In genomic region chr9:133951265-133951664, GRCh38 we compare ENCODE assay signal across 17 cellular contexts. TPM values are rescaled to one million over a fixed set of nuclear protein-coding genes. Genes with fewer than 3 reads are reported as not detected.
A peak's percentile ranks its signal among the peaks of the same experiment; 100 is the strongest.
DNase-seq lines count a peak whose midpoint lies in the region; ATAC-seq and TF ChIP-seq lines count a peak whose summit lies in the region.
"Had no signal": no experiment of that assay in that cellular context is flagged by ENCODE, and none has a peak within 500 bp of the region (broad histone marks: within the 10 kb centered on the region; RNA-seq: fewer than 3 reads in every experiment).

No MANE protein-coding gene starts in this region.

- 0 out of 4 replicates have a peak overlapping the region, but pooled peaks of 1 of the 2 experiments have one; percentile 9 for H4K8ac ChIP-seq in IMR-90 (ENCODE audit: low read depth in 2 of 2, low read length in 2 of 2)
- H4K8ac ChIP-seq in mesenchymal stem cell (ENCODE audit: low read length) = peak overlapping the region; percentile 24

- no peaks in the 10 kb centered on the region for H3K9me2 ChIP-seq in Karpas-422 (replicated peaks; ENCODE audit: insufficient read depth, low read length)

- H2BK5ac ChIP-seq in IMR-90 (ENCODE audit: low read depth, low read length, poor library complexity, severe bottlenecking) (no peak overlapping the region), mesenchymal stem cell (ENCODE audit: low read depth, low read length, poor library complexity, severe bottlenecking) (no peak overlapping the region)

- H3K14ac ChIP-seq in IMR-90 (replicated peaks; ENCODE audit: low read depth, low read length) (no peak overlapping the region), mesenchymal stem cell (ENCODE audit: low read length in 2 of 2) (no peak overlapping the region)

- POLR2A ChIA-PET in IMR-90 (lab: Charles Lee; ENCODE audit: unreplicated experiment) = no interaction called here

- H3K4me1 Mint-ChIP-seq in natural killer cell treated with Interleukin-12 subunit alpha and Interleukin-12 subunit beta and Interleukin-15 and Interleukin-18, amount 100 ng/mL, for 72 hours (ENCODE audit: low read depth in 2 of 2) = peaks cover 15 to 16% of the 10 kb centered on the region in 2 donors

- no peaks in the 10 kb centered on the region for H3K9me3 ChIP-seq in IMR-90 (ENCODE audit: control insufficient read depth, insufficient read depth, low read length)
- H3K9me3 ChIP-seq in mesenchymal stem cell (ENCODE audit: control insufficient read depth, low read length) = no peaks in the 10 kb centered on the region
- no peaks in the 10 kb centered on the region for H3K9me3 ChIP-seq in spleen
- H3K9me3 ChIP-seq in Karpas-422 (ENCODE audit: low read length) = no peaks in the 10 kb centered on the region
- H3K9me3 ChIP-seq: thyroid gland had no signal

- intact Hi-C loops in IMR-90 (cut with micrococcal nuclease) = no loop called here
- intact Hi-C loops in dorsolateral prefrontal cortex (cut with DNase I) = no loop called here
- intact Hi-C loops in spleen (cut with DNase I; ENCODE audit: low total_unique reads) = no loop called here

- H3K36me3 Mint-ChIP-seq in natural killer cell treated with Interleukin-12 subunit alpha and Interleukin-12 subunit beta and Interleukin-15 and Interleukin-18, amount 100 ng/mL, for 72 hours = no peaks in the 10 kb centered on the region
- H3K36me3 Mint-ChIP-seq: naive thymus-derived CD8-positive, alpha-beta T cell; WTC11 had no signal

- ATAC-seq in IMR-90 (ENCODE audit: low read depth) = no peak
- ATAC-seq in natural killer cell treated with Interleukin-12 subunit alpha and Interleukin-12 subunit beta and Interleukin-15 and Interleukin-18, amount 100 ng/mL, for 72 hours = no peak
- ATAC-seq: activated CD8-positive, alpha-beta T cell treated with anti-CD3 and anti-CD28 coated beads, Interleukin-2, amount 10 ng/mL, durations not matched to agents 7 days and 5 days; effector memory CD8-positive, alpha-beta T cell; naive thymus-derived CD8-positive, alpha-beta T cell; PC-3; WTC11 had no signal

- H2BK20ac ChIP-seq in IMR-90 (ENCODE audit: low read depth, low read length) = no peak overlapping the region

- H4K91ac ChIP-seq in IMR-90 (ENCODE audit: insufficient read depth, low read depth, low read length) (no peak overlapping the region), mesenchymal stem cell (ENCODE audit: low read length) (no peak overlapping the region)

- dilution Hi-C loops in IMR-90 (cut with HindIII; ENCODE audit: low sequenced_read_pairs, unreplicated experiment) = no loop called here

- H3K27ac Mint-ChIP-seq in natural killer cell treated with Interleukin-12 subunit alpha and Interleukin-12 subunit beta and Interleukin-15 and Interleukin-18, amount 100 ng/mL, for 72 hours = no peak overlapping the region
- H3K27ac Mint-ChIP-seq: activated CD8-positive, alpha-beta T cell treated with anti-CD3 and anti-CD28 coated beads, Interleukin-2, amount 10 ng/mL, durations not matched to agents 7 days and 5 days; activated T-cell treated with anti-CD3 and anti-CD28 coated beads, Interleukin-2, amount 50 U/mL, for 24 hours; effector memory CD8-positive, alpha-beta T cell; naive thymus-derived CD8-positive, alpha-beta T cell had no signal

- no peak overlapping the region for H3K9ac ChIP-seq in IMR-90 (ENCODE audit: low read depth, low read length)
- H3K9ac ChIP-seq in mesenchymal stem cell (ENCODE audit: low read length) = no peak overlapping the region
- H3K9ac ChIP-seq in Karpas-422 (ENCODE audit: low read length) = no peak overlapping the region

- H4K5ac ChIP-seq in IMR-90 (ENCODE audit: low read depth, low read length) = no peak overlapping the region

- H2AK5ac ChIP-seq in IMR-90 (ENCODE audit: low read depth, low read length) (no peak overlapping the region), mesenchymal stem cell (ENCODE audit: low read length, severe bottlenecking) (no peak overlapping the region)

- H3K18ac ChIP-seq in IMR-90 (ENCODE audit: low read depth, low read length) (no peak overlapping the region), mesenchymal stem cell (ENCODE audit: low read depth in 1 of 2, low read length in 2 of 2) (no peak overlapping the region)

- DNase-seq in IMR-90 = no peak
- no peak for DNase-seq in dorsolateral prefrontal cortex
- no peak for DNase-seq in mesenchymal stem cell
- peak; percentile 66 for DNase-seq in spleen
- DNase-seq in Karpas-422 = no peak
- no peak for DNase-seq in foreskin melanocyte
- DNase-seq in stimulated activated CD4-positive, alpha-beta T cell treated with anti-CD3 and anti-CD28 coated beads, Interleukin-2, amount 100 ng/mL, for 48 hours = no peak
- DNase-seq in natural killer cell treated with Interleukin-12 subunit alpha and Interleukin-12 subunit beta and Interleukin-15 and Interleukin-18, amount 100 ng/mL, for 72 hours (ENCODE audit: low spot score) = no peak
- DNase-seq: activated CD8-positive, alpha-beta T cell treated with anti-CD3 and anti-CD28 coated beads, Interleukin-2, amount 10 ng/mL, durations not matched to agents 7 days and 5 days; activated naive CD4-positive, alpha-beta T cell treated with Interleukin-2 at 50 U/mL for 16 hours; activated T-cell treated with anti-CD3 and anti-CD28 coated beads, Interleukin-2, amount 50 U/mL, for 24 hours; effector memory CD8-positive, alpha-beta T cell; naive thymus-derived CD8-positive, alpha-beta T cell; NCI-H1436; PC-3; thyroid gland had no signal

- TF ChIP-seq POLR2A in IMR-90 (IDR thresholded peaks at IDR 0.05; ENCODE audit: low read depth, low read length) (no peak), spleen (IDR thresholded peaks at IDR 0.05) (no peak)

- peaks cover 16% of the 10 kb centered on the region for H3K4me1 ChIP-seq in IMR-90 (ENCODE audit: control insufficient read depth, insufficient read depth, low read length)
- H3K4me1 ChIP-seq in mesenchymal stem cell (ENCODE audit: control insufficient read depth, insufficient read depth, low read depth, low read length) = peaks cover 61% of the 10 kb centered on the region
- peaks cover 21 to 82% (median 55%) of the 10 kb centered on the region in 6 donors for H3K4me1 ChIP-seq in spleen
- H3K4me1 ChIP-seq in Karpas-422 (ENCODE audit: low read length) = peaks cover 30% of the 10 kb centered on the region

- no peak overlapping the region for H3K4me3 Mint-ChIP-seq in natural killer cell treated with Interleukin-12 subunit alpha and Interleukin-12 subunit beta and Interleukin-15 and Interleukin-18, amount 100 ng/mL, for 72 hours
- H3K4me3 Mint-ChIP-seq: activated CD8-positive, alpha-beta T cell treated with anti-CD3 and anti-CD28 coated beads, Interleukin-2, amount 10 ng/mL, durations not matched to agents 7 days and 5 days; activated T-cell treated with anti-CD3 and anti-CD28 coated beads, Interleukin-2, amount 50 U/mL, for 24 hours; effector memory CD8-positive, alpha-beta T cell; naive thymus-derived CD8-positive, alpha-beta T cell; WTC11 had no signal

- TF ChIP-seq RAD21 in IMR-90 (IDR thresholded peaks at IDR 0.05; ENCODE audit: low read length) = no peak

- H2BK15ac ChIP-seq in IMR-90 (ENCODE audit: low read depth, low read length) (no peak overlapping the region), mesenchymal stem cell (ENCODE audit: low read depth, poor library complexity, severe bottlenecking) (no peak overlapping the region)

- H3K4me2 ChIP-seq in IMR-90 (ENCODE audit: low read depth, low read length) = peak overlapping the region; percentile 36; the same call in 1 of the 2 replicates
- H3K4me2 ChIP-seq in mesenchymal stem cell (ENCODE audit: low read length, poor library complexity, severe bottlenecking) = no peak overlapping the region
- H3K4me2 ChIP-seq in Karpas-422 (ENCODE audit: low read depth, low read length, poor library complexity, severe bottlenecking) = no peak overlapping the region

- no TSS peak for BruUV-seq in IMR-90 (replicated peaks; lab: Mats Ljungman, UMichigan)

- H3K4ac ChIP-seq in IMR-90 (ENCODE audit: low read depth, low read length) (no peak overlapping the region), mesenchymal stem cell (ENCODE audit: low read depth in 1 of 2, low read length in 2 of 2) (no peak overlapping the region)

- no peak overlapping the region for H3K27ac ChIP-seq in IMR-90 (ENCODE audit: insufficient read depth, low read length)
- peak overlapping the region in 33 of 59 donors; percentile 7 to 72 (median 52) for H3K27ac ChIP-seq in dorsolateral prefrontal cortex
- H3K27ac ChIP-seq in mesenchymal stem cell (ENCODE audit: low read length, poor library complexity, severe bottlenecking) = no peak overlapping the region
- H3K27ac ChIP-seq in spleen = peak overlapping the region in 6 of 8 donors; percentile 9 to 46 (median 41)
- H3K27ac ChIP-seq in Karpas-422 (ENCODE audit: low read length) = no peak overlapping the region
- H3K27ac ChIP-seq: thyroid gland had no signal

- H3K79me1 ChIP-seq in IMR-90 (ENCODE audit: low read depth in 1 of 2, low read length in 2 of 2) (peaks cover 21 to 84% of the 10 kb centered on the region in 2 experiments), mesenchymal stem cell (replicated peaks; ENCODE audit: low read length, poor library complexity, severe bottlenecking) (peaks cover 16% of the 10 kb centered on the region)

- H3K23ac ChIP-seq in IMR-90 (ENCODE audit: low read depth, low read length) (no peak overlapping the region), mesenchymal stem cell (ENCODE audit: low read length in 2 of 2) (no peak overlapping the region)

- CTCF ChIA-PET in IMR-90 (lab: Yijun Ruan, JAX) = no interaction called here

- H3K4me3 ChIP-seq in IMR-90 (ENCODE audit: insufficient read depth, low read depth, low read length) (no peak overlapping the region), dorsolateral prefrontal cortex (peak overlapping the region in 2 of 59 donors; percentile 12 to 23), mesenchymal stem cell (ENCODE audit: insufficient read depth in 1 of 2, low read depth in 1 of 2, low read length in 2 of 2) (peak overlapping the region in 1 of 2 experiments; percentile 46), spleen (no peak overlapping the region), Karpas-422 (ENCODE audit: low read length) (no peak overlapping the region)
- H3K4me3 ChIP-seq: thyroid gland had no signal

- no peak overlapping the region for H2AK9ac ChIP-seq in IMR-90 (replicated peaks; ENCODE audit: low read depth, low read length, poor library complexity)

- H2BK12ac ChIP-seq in mesenchymal stem cell (ENCODE audit: low read length in 2 of 2) = no peak overlapping the region

- in situ Hi-C loops in IMR-90 (cut with MboI; ENCODE audit: low sequenced_read_pairs) = no loop called here

- H3K27me3 ChIP-seq in IMR-90 (ENCODE audit: control insufficient read depth, insufficient read depth, low read length) (no peaks in the 10 kb centered on the region), dorsolateral prefrontal cortex (no peaks in the 10 kb centered on the region), mesenchymal stem cell (ENCODE audit: control insufficient read depth in 1 of 2, insufficient read depth in 1 of 2, low read length in 2 of 2) (no peaks in the 10 kb centered on the region), spleen (replicated peaks in 1 of 7) (peaks cover 0 to 14% (median 0%) of the 10 kb centered on the region in 7 donors), Karpas-422 (ENCODE audit: low read length) (no peaks in the 10 kb centered on the region; the same call in 1 of the 2 replicates)
- H3K27me3 ChIP-seq: thyroid gland had no signal

- H3K27me3 Mint-ChIP-seq in natural killer cell treated with Interleukin-12 subunit alpha and Interleukin-12 subunit beta and Interleukin-15 and Interleukin-18, amount 100 ng/mL, for 72 hours = no peaks in the 10 kb centered on the region
- H3K27me3 Mint-ChIP-seq: activated T-cell treated with anti-CD3 and anti-CD28 coated beads, Interleukin-2, amount 50 U/mL, for 24 hours; effector memory CD8-positive, alpha-beta T cell; naive thymus-derived CD8-positive, alpha-beta T cell had no signal

- no peaks in the 10 kb centered on the region for H3K9me3 Mint-ChIP-seq in natural killer cell treated with Interleukin-12 subunit alpha and Interleukin-12 subunit beta and Interleukin-15 and Interleukin-18, amount 100 ng/mL, for 72 hours
- H3K9me3 Mint-ChIP-seq: activated T-cell treated with anti-CD3 and anti-CD28 coated beads, Interleukin-2, amount 50 U/mL, for 24 hours; effector memory CD8-positive, alpha-beta T cell; naive thymus-derived CD8-positive, alpha-beta T cell; WTC11 had no signal

- H4K20me1 ChIP-seq in IMR-90 (ENCODE audit: insufficient read depth, low read length) (peaks cover 75% of the 10 kb centered on the region), Karpas-422 (ENCODE audit: insufficient read depth, low read depth, low read length) (peaks cover 47% of the 10 kb centered on the region)

- H3K9me1 ChIP-seq in IMR-90 (ENCODE audit: insufficient read depth, low read length) = no peaks in the 10 kb centered on the region

- H2BK120ac ChIP-seq in IMR-90 (ENCODE audit: low read depth, low read length) (no peak overlapping the region), mesenchymal stem cell (ENCODE audit: low read depth, low read length) (no peak overlapping the region)

- no peak overlapping the region for H3K56ac ChIP-seq in IMR-90 (ENCODE audit: extremely low read depth, insufficient read depth, low read length)

- 86% methylated on average over 5 of the region's 8 CpGs; no CpG with 5 or more reads in 1 of the 2 experiments for whole genome bisulfite sequencing in IMR-90 (ENCODE audit: extremely low coverage in 2 of 2, insufficient read length in 1 of 2), 2 experiments
- 97% methylated on average over 8 of the region's 8 CpGs for WGBS in mesenchymal stem cell
- 71 to 91% (median 83%) methylated on average over 7 to 8 of the region's 8 CpGs for WGBS in spleen, 5 donors

- H2AFZ ChIP-seq in IMR-90 (replicated peaks; ENCODE audit: low read length, poor library complexity) (peak overlapping the region; percentile 15), mesenchymal stem cell (ENCODE audit: low read depth, low read length) (no peak overlapping the region), Karpas-422 (ENCODE audit: low read length) (no peak overlapping the region)

- TF ChIP-seq CTCF in IMR-90 (conservative IDR thresholded peaks at IDR 0.05; ENCODE audit: low read depth, low read length) (no peak), dorsolateral prefrontal cortex (IDR thresholded peaks at IDR 0.05 in 54 of 56, conservative IDR thresholded peaks at IDR 0.05 in 2 of 56; ENCODE audit: low read depth in 1 of 56, partially characterized antibody in 56 of 56) (no peak), spleen (IDR thresholded peaks at IDR 0.05 in 8 of 11, conservative IDR thresholded peaks at IDR 0.05 in 3 of 11) (no peak)

- no peaks in the 10 kb centered on the region for H3K79me2 ChIP-seq in Karpas-422 (ENCODE audit: low read length)

- H3K36me3 ChIP-seq in IMR-90 (ENCODE audit: control insufficient read depth, insufficient read depth, low read length) (0 out of 2 replicates have a peak, but pooled peaks cover 2% of the 10 kb centered on the region), mesenchymal stem cell (ENCODE audit: control insufficient read depth in 1 of 2, insufficient read depth in 2 of 2, low read depth in 1 of 2, low read length in 2 of 2) (peaks cover 0 to 68% of the 10 kb centered on the region in 2 experiments), spleen (peaks cover 0 to 5% (median 0%) of the 10 kb centered on the region in 6 donors), Karpas-422 (ENCODE audit: insufficient read depth, low read length) (no peaks in the 10 kb centered on the region)
- H3K36me3 ChIP-seq: thyroid gland had no signal

RNA-seq across cellular contexts. Expression of gene VAV2, which starts 40.9 kb away (rescaled TPM):
- 9.7 and 10.8 TPM in 2 replicates for total RNA-seq in IMR-90 (2012; rRNA removed)
- polyA plus RNA-seq in IMR-90 (2012; rRNA removed) = 13.4 and 13.5 TPM in 2 replicates
- 8.4 and 11.8 TPM in 2 replicates for polyA plus RNA-seq in IMR-90 (2012; cell fraction: cytosol; rRNA removed)
- 22.6 and 33.8 TPM in 2 replicates for polyA plus RNA-seq in IMR-90 (2012; cell fraction: nucleus; rRNA removed; ENCODE audit: low replicate concordance)
- 10 to 100 TPM in 119 of 120 experiments, 1 to 10 TPM in 1; 8.9 to 27.9 (median 16.7) TPM for total RNA-seq in dorsolateral prefrontal cortex
- polyA plus RNA-seq in mesenchymal stem cell (2013, experiment 1 of 2) = 11.6 TPM
- polyA plus RNA-seq in mesenchymal stem cell (2013, experiment 2 of 2) = 11.1 TPM
- 10 to 100 TPM; 17.9 to 39.2 (median 31.3) TPM for total RNA-seq in spleen
- 10 to 100 TPM; 14.2 to 25.0 (median 15.0) TPM for polyA plus RNA-seq in spleen
- total RNA-seq in Karpas-422 (2014; rRNA removed; shearing (Covaris generic); ENCODE audit: low replicate concordance) = 3.5 and 9.6 TPM in 2 replicates
- 1 to 10 TPM; 1.9 to 6.7 TPM for total RNA-seq in natural killer cell treated with Interleukin-12 subunit alpha and Interleukin-12 subunit beta and Interleukin-15 and Interleukin-18, amount 100 ng/mL, for 72 hours

Comparison
In these comparisons a context has a peak if more than half of its experiments do, and no peak if none do; other contexts are left out.
1. H3K27ac ChIP-seq: peak in dorsolateral prefrontal cortex (33 of 59) and spleen (6 of 8); none in IMR-90 (single experiment), mesenchymal stem cell (single experiment) and Karpas-422 (single experiment).